Comparison of ENCODE assay signal across 1 cellular context in genomic region chr2:109921543-109922384, GRCh38. TPM values are rescaled to one million over a fixed set of nuclear protein-coding genes. Genes with fewer than 3 reads are reported as not detected.
"Had no signal": no experiment of that assay in that cellular context is flagged by ENCODE, and none has a peak within 500 bp of the region (broad histone marks: within the 10 kb centered on the region; RNA-seq: fewer than 3 reads in every experiment).

No MANE protein-coding gene starts in this region.

RNA-seq across cellular contexts. Expression of gene LIMS3, which starts 23.3 kb away (rescaled TPM):
- total RNA-seq: renal cortical epithelial cell had no signal
